ENCODE assay signal across 12 cellular contexts in genomic region chr9:121277026-121277425, GRCh38. TPM values are rescaled to one million over a fixed set of nuclear protein-coding genes. Genes with fewer than 3 reads are reported as not detected.
DNase-seq lines count a peak whose midpoint lies in the region; ATAC-seq and TF ChIP-seq lines count a peak whose summit lies in the region.
"Had no signal": no experiment of that assay in that cellular context is flagged by ENCODE, and none has a peak within 500 bp of the region (broad histone marks: within the 10 kb centered on the region; RNA-seq: fewer than 3 reads in every experiment).

No MANE protein-coding gene starts in this region.

- WGBS in mesenchymal stem cell, result 83% methylated on average over 1 of the region's 1 CpG

- POLR2A ChIA-PET in HCT116 (lab: Charles Lee), result interaction anchor here (1.5 to 2.7 kb wide), 3 partner anchors 9 to 22 kb away, joined by 4 to 21 read pairs (median 18); partner anchors contain the start of gene GSN

- no peak overlapping the region for H3K14ac ChIP-seq in mesenchymal stem cell (ENCODE audit: low read length in 2 of 2)

- H4K20me1 ChIP-seq in HCT116 (ENCODE audit: insufficient read depth), result no peaks in the 10 kb centered on the region

- H3K23ac ChIP-seq in mesenchymal stem cell (ENCODE audit: low read length in 2 of 2), result no peak overlapping the region

- TF ChIP-seq RAD21 in HCT116 (IDR thresholded peaks at IDR 0.05; ENCODE audit: low read depth), result no peak

- no peaks in the 10 kb centered on the region for H3K36me3 ChIP-seq in HCT116 (ENCODE audit: control insufficient read depth in 1 of 2, insufficient read depth in 2 of 2, low read length in 2 of 2)
- H3K36me3 ChIP-seq in breast epithelium, result no peaks in the 10 kb centered on the region
- H3K36me3 ChIP-seq in mesenchymal stem cell (ENCODE audit: control insufficient read depth in 1 of 2, insufficient read depth in 2 of 2, low read depth in 1 of 2, low read length in 2 of 2), result peaks cover 13 to 23% of the 10 kb centered on the region in 2 experiments
- peaks cover 0 to 2% of the 10 kb centered on the region in 2 donors for H3K36me3 ChIP-seq in stomach smooth muscle (ENCODE audit: control insufficient read depth in 2 of 2, insufficient read depth in 2 of 2, low read length in 2 of 2)

- DNase-seq in HCT116 (ENCODE audit: low read depth, low spot score) (no peak), breast epithelium (ENCODE audit: low spot score in 2 of 2) (no peak), mesenchymal stem cell (peak; percentile 6), NCI-H524 (lab: John Stamatoyannopoulos, UW) (no peak), medulla oblongata (ENCODE audit: extremely low spot score) (no peak), GM03348 (ENCODE audit: low spot score) (no peak)
- DNase-seq: activated CD8-positive, alpha-beta memory T cell treated with anti-CD3 and anti-CD28 coated beads, Interleukin-2, amount 10 ng/mL, durations not matched to agents 7 days and 5 days; Calu3; endodermal cell; NCI-H2171 treated with DMSO at 0.1 percent for 48 hours had no signal

- no peaks in the 10 kb centered on the region for H3K9me2 ChIP-seq in HCT116 (ENCODE audit: insufficient read depth)

- H3K27ac ChIP-seq in HCT116 (ENCODE audit: low read depth, low read length) (no peak overlapping the region), breast epithelium (peak overlapping the region; percentile 98 to 99), mesenchymal stem cell (ENCODE audit: low read length, poor library complexity, severe bottlenecking) (peak overlapping the region; percentile 86), stomach smooth muscle (ENCODE audit: low read length) (peak overlapping the region; percentile 100)

- RAD21 ChIA-PET in HCT116 (lab: Charles Lee; ENCODE audit: low non-redundant PET in 1 of 2, low total read pairs in 2 of 2, uncharacterized antibody in 2 of 2, unreplicated experiment in 2 of 2), result interaction anchor here in 1 of 2 experiments (1.8 kb wide), 1 partner anchor 43 kb away, joined by 3 read pairs; no protein-coding TSS in a partner anchor

- no peaks in the 10 kb centered on the region for H3K27me3 ChIP-seq in HCT116 (ENCODE audit: insufficient read depth, low read length)
- H3K27me3 ChIP-seq in breast epithelium, result no peaks in the 10 kb centered on the region
- H3K27me3 ChIP-seq in mesenchymal stem cell (ENCODE audit: control insufficient read depth in 1 of 2, insufficient read depth in 1 of 2, low read length in 2 of 2), result no peaks in the 10 kb centered on the region
- no peaks in the 10 kb centered on the region for H3K27me3 ChIP-seq in stomach smooth muscle (ENCODE audit: control insufficient read depth in 1 of 2, insufficient read depth in 2 of 2, low read length in 2 of 2)

- ATAC-seq in HCT116 (no peak), GM19023 (IDR thresholded peaks at IDR 0.05; ENCODE audit: unreplicated experiment) (no peak)
- ATAC-seq: activated CD8-positive, alpha-beta memory T cell treated with anti-CD3 and anti-CD28 coated beads, Interleukin-2, amount 10 ng/mL, durations not matched to agents 7 days and 5 days had no signal

- intact Hi-C loops in HCT116 (cut with micrococcal nuclease), result no loop called here
- intact Hi-C loops in breast epithelium (cut with DNase I; ENCODE audit: low total_unique reads), result no loop called here

- H3K9me3 ChIP-seq in HCT116 (ENCODE audit: control insufficient read depth in 1 of 2, insufficient read depth in 1 of 2, low read depth in 1 of 2, low read length in 2 of 2) (no peaks in the 10 kb centered on the region), breast epithelium (no peaks in the 10 kb centered on the region), mesenchymal stem cell (ENCODE audit: control insufficient read depth, low read length) (no peaks in the 10 kb centered on the region), stomach smooth muscle (ENCODE audit: control insufficient read depth in 2 of 2, low read length in 2 of 2) (no peaks in the 10 kb centered on the region)

- no TSS peak for BruUV-seq in HCT116 (replicated peaks; lab: Mats Ljungman, UMichigan)

- H2BK5ac ChIP-seq in mesenchymal stem cell (ENCODE audit: low read depth, low read length, poor library complexity, severe bottlenecking), result no peak overlapping the region

- TF ChIP-seq POLR2A in HCT116 (IDR thresholded peaks at IDR 0.05; ENCODE audit: borderline replicate concordance, extremely low read depth, insufficient read depth, insufficient read length), result no peak
- TF ChIP-seq POLR2A in breast epithelium (IDR thresholded peaks at IDR 0.05), result no peak

- H3K79me2 ChIP-seq in HCT116 (ENCODE audit: insufficient read depth, low read length), result no peaks in the 10 kb centered on the region

- no peak overlapping the region for H2BK15ac ChIP-seq in mesenchymal stem cell (ENCODE audit: low read depth, poor library complexity, severe bottlenecking)

- TF ChIP-seq CTCF in HCT116 (IDR thresholded peaks at IDR 0.05 in 2 of 3, conservative IDR thresholded peaks at IDR 0.05 in 1 of 3; ENCODE audit: borderline replicate concordance in 1 of 3, insufficient read depth in 1 of 3, low read depth in 2 of 3, low read length in 2 of 3) (no peak), breast epithelium (IDR thresholded peaks at IDR 0.05) (no peak)

- H3K4me3 ChIP-seq in HCT116 (replicated peaks in 1 of 2; ENCODE audit: low read depth in 1 of 2, low read length in 2 of 2) (no peak overlapping the region), breast epithelium (no peak overlapping the region), mesenchymal stem cell (ENCODE audit: insufficient read depth in 1 of 2, low read depth in 1 of 2, low read length in 2 of 2) (peak overlapping the region in 1 of 2 experiments; percentile 42), stomach smooth muscle (ENCODE audit: low read length in 2 of 2) (no peak overlapping the region)

- peaks cover 49 to 57% of the 10 kb centered on the region in 2 experiments for H3K4me1 ChIP-seq in HCT116 (ENCODE audit: control insufficient read depth in 1 of 2, insufficient read depth in 2 of 2, low read length in 2 of 2)
- H3K4me1 ChIP-seq in breast epithelium, result peaks cover 34 to 43% of the 10 kb centered on the region in 2 donors
- peaks cover 39% of the 10 kb centered on the region for H3K4me1 ChIP-seq in mesenchymal stem cell (ENCODE audit: control insufficient read depth, insufficient read depth, low read depth, low read length)
- H3K4me1 ChIP-seq in stomach smooth muscle (ENCODE audit: control insufficient read depth, insufficient read depth, low read length), result peaks cover 85% of the 10 kb centered on the region

- CTCF ChIA-PET in HCT116 (lab: Charles Lee), result interaction anchor here (2.3 to 2.5 kb wide), 2 partner anchors 9 to 10 kb away, joined by 19 to 29 read pairs; partner anchors contain the start of gene GSN

- H3K4me2 ChIP-seq in HCT116 (ENCODE audit: low read length), result no peak overlapping the region
- H3K4me2 ChIP-seq in mesenchymal stem cell (ENCODE audit: low read length, poor library complexity, severe bottlenecking), result no peak overlapping the region

- H2AK5ac ChIP-seq in mesenchymal stem cell (ENCODE audit: low read length, severe bottlenecking), result peak overlapping the region; percentile 77

- peaks cover 11% of the 10 kb centered on the region for H3K79me1 ChIP-seq in mesenchymal stem cell (replicated peaks; ENCODE audit: low read length, poor library complexity, severe bottlenecking)

- H3K9ac ChIP-seq in HCT116 (ENCODE audit: low read length), result 0 out of 2 replicates have a peak overlapping the region, but pooled peaks have one; percentile 60
- H3K9ac ChIP-seq in mesenchymal stem cell (ENCODE audit: low read length), result peak overlapping the region; percentile 76
- peak overlapping the region in 1 of 2 donors; percentile 35 for H3K9ac ChIP-seq in stomach smooth muscle (ENCODE audit: low read length in 2 of 2)

- no peak overlapping the region for H2BK12ac ChIP-seq in mesenchymal stem cell (ENCODE audit: low read length in 2 of 2)

- H4K8ac ChIP-seq in mesenchymal stem cell (ENCODE audit: low read length), result no peak overlapping the region

- peak overlapping the region in 1 of 2 experiments; percentile 70 for H3K18ac ChIP-seq in mesenchymal stem cell (ENCODE audit: low read depth in 1 of 2, low read length in 2 of 2)

- H2BK120ac ChIP-seq in mesenchymal stem cell (ENCODE audit: low read depth, low read length), result no peak overlapping the region

- no peak overlapping the region for H4K91ac ChIP-seq in mesenchymal stem cell (ENCODE audit: low read length)

- H3K4ac ChIP-seq in mesenchymal stem cell (ENCODE audit: low read depth in 1 of 2, low read length in 2 of 2), result peak overlapping the region in 1 of 2 experiments; percentile 67

- H2AFZ ChIP-seq in HCT116 (ENCODE audit: low read depth, low read length, poor library complexity, severe bottlenecking), result no peak overlapping the region
- no peak overlapping the region for H2AFZ ChIP-seq in mesenchymal stem cell (ENCODE audit: low read depth, low read length)

TF ChIP-seq in HCT116, 20 proteins besides CTCF, POLR2A, EP300 and RAD21 (continues in another document):
- TF ChIP-seq EZH2phosphoT487 (IDR thresholded peaks at IDR 0.05; ENCODE audit: borderline replicate concordance) (no peak), TCF7L2 (IDR thresholded peaks at IDR 0.05; ENCODE audit: borderline replicate concordance, extremely low read depth, insufficient read depth, insufficient read length) (no peak), SIN3A (IDR thresholded peaks at IDR 0.05; ENCODE audit: low read depth) (no peak), ZFX (IDR thresholded peaks at IDR 0.05) (no peak), ZBTB33 (IDR thresholded peaks at IDR 0.05; ENCODE audit: extremely low read depth, insufficient replicate concordance, low read length) (no peak)

RNA-seq across cellular contexts. Expression of gene GSN, which starts 9.1 kb away (rescaled TPM):
- 71.3 TPM for total RNA-seq in HCT116 (2021; ENCODE audit: unreplicated experiment)
- polyA plus RNA-seq in HCT116 (2012), result 148 and 181 TPM in 2 replicates
- over 10,000 TPM in 1 of 3 donors, 1,000 to 10,000 TPM in 2; 1,290 to 13,922 (median 1,437) TPM for total RNA-seq in breast epithelium
- 196 TPM for polyA plus RNA-seq in mesenchymal stem cell (2013, experiment 1 of 2)
- 192 TPM for polyA plus RNA-seq in mesenchymal stem cell (2013, experiment 2 of 2)

Comparison
In these comparisons a context has a peak if more than half of its experiments do, and no peak if none do; other contexts are left out.
1. RNA of gene GSN, which starts 9.1 kb away (total RNA-seq): 1,290 to 13,922 TPM in breast epithelium; 71.3 TPM in HCT116 (single experiment); every median in the first group is over 10 times any median in the second.